ENCODE assay signal across 17 cellular contexts in the genomic region with DNA sequence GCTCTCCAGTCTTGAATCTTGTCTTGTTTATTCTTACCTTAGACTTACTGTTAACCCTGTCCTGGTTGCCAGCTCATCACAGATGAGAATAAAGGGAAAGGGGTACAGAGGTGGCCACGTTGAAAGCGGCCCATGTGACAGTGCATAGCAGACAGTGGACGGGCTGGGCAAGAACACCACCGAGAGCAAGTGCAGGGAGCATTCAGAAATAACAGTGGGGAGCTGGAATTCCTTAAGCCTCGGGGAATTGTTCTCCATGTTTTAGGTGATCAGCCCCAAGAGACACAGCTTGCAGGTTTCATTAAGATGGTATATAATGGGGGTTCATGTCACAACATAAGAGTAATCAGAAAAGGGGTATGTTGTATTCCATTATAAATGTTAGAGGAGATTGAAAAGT. TPM values are rescaled to one million over a fixed set of nuclear protein-coding genes. Genes with fewer than 3 reads are reported as not detected.
DNase-seq lines count a peak whose midpoint lies in the region; ATAC-seq, FAIRE-seq and TF ChIP-seq lines count a peak whose summit lies in the region.
"Had no signal": no experiment of that assay in that cellular context is flagged by ENCODE, and none has a peak within 500 bp of the region (broad histone marks: within the 10 kb centered on the region; RNA-seq: fewer than 3 reads in every experiment).

No MANE protein-coding gene starts in this region.

- H3K79me2 ChIP-seq in K562 (ENCODE audit: control insufficient read depth, insufficient read depth, low read length): peaks cover 95% of the 10 kb centered on the region

- no peak for TF ChIP-seq EP300 in K562 (IDR thresholded peaks at IDR 0.05; ENCODE audit: low read length)

- peaks cover 16% of the 10 kb centered on the region for H3K36me3 Mint-ChIP-seq in activated naive CD8-positive, alpha-beta T cell
- peaks cover 36% of the 10 kb centered on the region for H3K36me3 Mint-ChIP-seq in activated naive CD8-positive, alpha-beta T cell treated with anti-CD3 and anti-CD28 coated beads, Interleukin-2, amount 50 U/mL, for 24 hours (ENCODE audit: low read depth)
- H3K36me3 Mint-ChIP-seq in mesothelial cell of epicardium: peaks cover 21% of the 10 kb centered on the region

- TF ChIP-seq POLR2A in K562 (conservative IDR thresholded peaks at IDR 0.05): no peak

- no peak for ATAC-seq in activated naive CD8-positive, alpha-beta T cell treated with anti-CD3 and anti-CD28 coated beads, Interleukin-2, amount 50 U/mL, for 24 hours
- no peak for ATAC-seq in K562
- ATAC-seq in GM18909 (IDR thresholded peaks at IDR 0.05; ENCODE audit: poor library complexity, unreplicated experiment): no peak
- ATAC-seq: Panc1, SK-N-SH treated with all-trans-retinoic acid at 6 μM for 48 hours had no signal

- H3K4me1 Mint-ChIP-seq in activated naive CD8-positive, alpha-beta T cell (ENCODE audit: low read depth): peaks cover 22% of the 10 kb centered on the region
- H3K4me1 Mint-ChIP-seq in activated naive CD8-positive, alpha-beta T cell treated with anti-CD3 and anti-CD28 coated beads, Interleukin-2, amount 50 U/mL, for 24 hours: peaks cover 9% of the 10 kb centered on the region
- peaks cover 44% of the 10 kb centered on the region for H3K4me1 Mint-ChIP-seq in mesothelial cell of epicardium

- H3K4me2 ChIP-seq in K562 (ENCODE audit: insufficient read depth, low read length): no peak overlapping the region

- no peaks in the 10 kb centered on the region for H3K27me3 Mint-ChIP-seq in activated naive CD8-positive, alpha-beta T cell
- no peaks in the 10 kb centered on the region for H3K27me3 Mint-ChIP-seq in activated naive CD8-positive, alpha-beta T cell treated with anti-CD3 and anti-CD28 coated beads, Interleukin-2, amount 50 U/mL, for 24 hours
- no peaks in the 10 kb centered on the region for H3K27me3 Mint-ChIP-seq in mesothelial cell of epicardium (ENCODE audit: low read depth)

- in situ Hi-C loops in K562 (cut with MboI): no loop called here

- H3K9me3 ChIP-seq in K562 (replicated peaks; ENCODE audit: control insufficient read depth, insufficient read depth, low read depth, low read length): no peaks in the 10 kb centered on the region

- BruUV-seq in K562 (replicated peaks; lab: Mats Ljungman, UMichigan): no TSS peak

- no peak for DNase-seq in activated naive CD8-positive, alpha-beta T cell treated with anti-CD3 and anti-CD28 coated beads, Interleukin-2, amount 50 U/mL, for 24 hours
- DNase-seq in K562 (ENCODE audit: extremely low read depth in 1 of 4, low spot score in 3 of 4) (no peak), mesothelial cell of epicardium (ENCODE audit: low spot score in 2 of 2, unreplicated experiment in 2 of 2) (no peak), cardiac septum (ENCODE audit: low spot score) (no peak), AG08396 (ENCODE audit: low spot score) (no peak)
- no peak for DNase-seq in activated CD4-positive, CD25-positive, alpha-beta regulatory T cell treated with anti-CD3 and anti-CD28 coated beads, Interleukin-2, amount 50 U/mL, for 72 hours
- DNase-seq: 8988T, COR-L47, HCEC 1CT, Kasumi-1, NCI-H1930, NCI-H510A, Right ventricle myocardium superior had no signal

- no peaks in the 10 kb centered on the region for H3K27me3 ChIP-seq in K562 (ENCODE audit: control insufficient read depth in 2 of 2, insufficient read depth in 2 of 2, low read length in 2 of 2)

- intact Hi-C loops in K562 (cut with micrococcal nuclease) (no loop called here), cardiac septum (cut with DNase I) (no loop called here)

- peaks cover 78% of the 10 kb centered on the region for H3K36me3 ChIP-seq in K562 (ENCODE audit: control insufficient read depth, insufficient read depth, low read length)

- no peak for TF ChIP-seq RAD21 in K562 (CRISPR knock-in tag; conservative IDR thresholded peaks at IDR 0.05 in 1 of 2, IDR thresholded peaks at IDR 0.05 in 1 of 2)

- no peaks in the 10 kb centered on the region for H3K9me1 ChIP-seq in K562 (ENCODE audit: control insufficient read depth, insufficient read depth, low read length)

- peaks cover 0 to 9% of the 10 kb centered on the region in 2 experiments; a peak in 2 of 5 replicates for H3K4me1 ChIP-seq in K562 (replicated peaks in 1 of 2; ENCODE audit: control insufficient read depth in 2 of 2, insufficient read depth in 2 of 2, low read length in 2 of 2)

- peak overlapping the region; percentile 46 for H3K27ac Mint-ChIP-seq in activated naive CD8-positive, alpha-beta T cell
- no peak overlapping the region for H3K27ac Mint-ChIP-seq in activated naive CD8-positive, alpha-beta T cell treated with anti-CD3 and anti-CD28 coated beads, Interleukin-2, amount 50 U/mL, for 24 hours
- peak overlapping the region; percentile 77 for H3K27ac Mint-ChIP-seq in mesothelial cell of epicardium

- H4K20me1 ChIP-seq in K562 (replicated peaks; ENCODE audit: control insufficient read depth, insufficient read depth, low read length): peaks cover 4% of the 10 kb centered on the region

- H3K9me3 Mint-ChIP-seq in activated naive CD8-positive, alpha-beta T cell (ENCODE audit: low read depth): no peaks in the 10 kb centered on the region
- H3K9me3 Mint-ChIP-seq in activated naive CD8-positive, alpha-beta T cell treated with anti-CD3 and anti-CD28 coated beads, Interleukin-2, amount 50 U/mL, for 24 hours: no peaks in the 10 kb centered on the region
- H3K9me3 Mint-ChIP-seq in mesothelial cell of epicardium: peaks cover 3% of the 10 kb centered on the region

- FAIRE-seq in K562 (lab: Jason Lieb, UNC): peak; percentile 19

- H3K4me3 Mint-ChIP-seq in activated naive CD8-positive, alpha-beta T cell: no peak overlapping the region
- no peak overlapping the region for H3K4me3 Mint-ChIP-seq in activated naive CD8-positive, alpha-beta T cell treated with anti-CD3 and anti-CD28 coated beads, Interleukin-2, amount 50 U/mL, for 24 hours
- H3K4me3 Mint-ChIP-seq in mesothelial cell of epicardium: no peak overlapping the region

- H3K27ac ChIP-seq in K562 (ENCODE audit: extremely low read depth, low read depth, low read length): no peak overlapping the region

- POLR2A ChIA-PET in K562 (lab: Yijun Ruan, JAX): interaction anchor here (0.5 to 0.8 kb wide), 2 partner anchors 35 to 465 kb away, joined by 3 read pairs; partner anchors contain the start of gene VAPB

- no peak for TF ChIP-seq CTCF in K562 (IDR thresholded peaks at IDR 0.05 in 2 of 3, conservative IDR thresholded peaks at IDR 0.05 in 1 of 3; ENCODE audit: insufficient read depth in 2 of 3, low read depth in 1 of 3, low read length in 3 of 3)
- TF ChIP-seq CTCF in mesothelial cell of epicardium (IDR thresholded peaks at IDR 0.05; ENCODE audit: unreplicated experiment): no peak

- H3K9ac ChIP-seq in K562 (ENCODE audit: insufficient read depth in 1 of 2, low read depth in 2 of 2, low read length in 2 of 2): no peak overlapping the region

- CTCF ChIA-PET in K562 (lab: Yijun Ruan, JAX; ENCODE audit: low intra/inter-chr PET ratio): no interaction called here

- no peak overlapping the region for H3K4me3 ChIP-seq in K562

- no peak overlapping the region for H2AFZ ChIP-seq in K562 (ENCODE audit: low read depth, low read length)

- 94% methylated on average over 5 of the region's 5 CpGs for WGBS in K562 (ENCODE audit: insufficient coverage, low coverage, missing lambda C conversion rate)

TF ChIP-seq in K562, 482 proteins besides CTCF, POLR2A, EP300 and RAD21 (continues in another document):
- TF ChIP-seq KLF1 (tag; IDR thresholded peaks at IDR 0.05) (no peak), PTRF (tag; IDR thresholded peaks at IDR 0.05) (no peak), POLR2AphosphoS5 (IDR thresholded peaks at IDR 0.05; ENCODE audit: control insufficient read depth, insufficient read depth, low read depth, low read length) (no peak), ZNF668 (CRISPR knock-in tag; IDR thresholded peaks at IDR 0.05) (no peak)

RNA-seq across cellular contexts. Expression of gene VAPB, which starts 35.2 kb away (rescaled TPM):
- 28.5 and 56.2 TPM in 2 replicates for total RNA-seq in K562 (2011; cell fraction: chromatin; rRNA removed; ENCODE audit: low replicate concordance)
- 14.8 and 19.5 TPM in 2 replicates for total RNA-seq in K562 (2011; cell fraction: nucleolus; rRNA removed)
- 43.9 and 84.6 TPM in 2 replicates for total RNA-seq in K562 (2011; cell fraction: nucleoplasm; rRNA removed)
- total RNA-seq in K562 (2014; rRNA removed): 9.4 and 10.5 TPM in 2 replicates
- 27.9 and 29.5 TPM in 2 replicates for total RNA-seq in K562 (2014; rRNA removed; fragmentation: Illumina TruSeq; extraction: Trizol)
- 22.7 and 25.7 TPM in 2 replicates for total RNA-seq in K562 (2015; rRNA removed; fragmentation: Illumina TruSeq; extraction: Trizol)
- total RNA-seq in K562 (2021): 50.7 and 50.8 TPM in 2 replicates
- polyA plus RNA-seq in K562 (2011; rRNA removed): 22.6 and 40.3 TPM in 2 replicates
- polyA plus RNA-seq in K562 (2011; cell fraction: cytosol; rRNA removed): 18.5 and 29.2 TPM in 2 replicates
- 22.9 and 26.1 TPM in 2 replicates for polyA plus RNA-seq in K562 (2011; cell fraction: nucleus; rRNA removed)
- polyA plus RNA-seq in K562 (2012): 41.2 and 44.4 TPM in 2 replicates
- 51.0 and 51.2 TPM in 2 replicates for polyA plus RNA-seq in K562 (2014; fragmentation: Illumina TruSeq; extraction: Trizol)
- 1 to 10 TPM; 3.4 to 8.4 TPM for polyA plus RNA-seq in K562 (2014; fragmentation: Nextera tagmentation; extraction: Ambion mirVana)
- polyA plus RNA-seq in K562 (2014; rRNA removed): 32.7 and 34.3 TPM in 2 replicates
- polyA minus RNA-seq in K562 (2011; rRNA and poly(A)+ RNA removed): 25.1 and 32.6 TPM in 2 replicates
- polyA minus RNA-seq in K562 (2011; cell fraction: cytosol; rRNA and poly(A)+ RNA removed): 23.1 and 26.0 TPM in 2 replicates
- 12.1 and 20.3 TPM in 2 replicates for polyA minus RNA-seq in K562 (2011; cell fraction: nucleus; rRNA and poly(A)+ RNA removed)
- 46.7 to 52.9 TPM (median 47.5 TPM) in 3 replicates for total RNA-seq in mesothelial cell of epicardium
- total RNA-seq in cardiac septum: 65.9 TPM
